In genomic region chr9:83977196-83977595, GRCh38 we compare ENCODE assay signal across 11 cellular contexts. TPM values are rescaled to one million over a fixed set of nuclear protein-coding genes. Genes with fewer than 3 reads are reported as not detected.
DNase-seq lines count a peak whose midpoint lies in the region; ATAC-seq and TF ChIP-seq lines count a peak whose summit lies in the region.
"Had no signal": no experiment of that assay in that cellular context is flagged by ENCODE, and none has a peak within 500 bp of the region (broad histone marks: within the 10 kb centered on the region; RNA-seq: fewer than 3 reads in every experiment).

No MANE protein-coding gene starts in this region.

- H3K4me2 ChIP-seq in BLaER1 treated with 17β-estradiol and CSF1 and Interleukin-3, amounts not matched to agents 10 nM and 100 nM = peak overlapping the region; percentile 76 to 91 (median 85); a peak in 21 of 22 replicates
- H3K4me2 ChIP-seq in Karpas-422 (ENCODE audit: low read depth, low read length, poor library complexity, severe bottlenecking) (peak overlapping the region; percentile 77), mammary epithelial cell (ENCODE audit: insufficient read depth, low read depth, low read length) (peak overlapping the region; percentile 86)

- H3K27me3 Mint-ChIP-seq in natural killer cell (ENCODE audit: low read depth in 2 of 2) = no peaks in the 10 kb centered on the region

- H3K9ac ChIP-seq in BLaER1 treated with 17β-estradiol and CSF1 and Interleukin-3, amounts not matched to agents 10 nM and 100 nM = peak overlapping the region; percentile 98 to 100 (median 100); a peak in 21 of 22 replicates
- no peak overlapping the region for H3K9ac ChIP-seq in Karpas-422 (ENCODE audit: low read length)
- peak overlapping the region; percentile 100 for H3K9ac ChIP-seq in mammary epithelial cell (ENCODE audit: insufficient read depth, low read length)

- BruUV-seq in mammary epithelial cell (replicated peaks; lab: Mats Ljungman, UMichigan) = no TSS peak

- H3K4me1 ChIP-seq in BLaER1 treated with 17β-estradiol and CSF1 and Interleukin-3, amounts not matched to agents 10 nM and 100 nM = peaks cover 33 to 63% (median 48%) of the 10 kb centered on the region in 10 experiments; a peak in 19 of 20 replicates
- H3K4me1 ChIP-seq in Karpas-422 (ENCODE audit: low read length) = peaks cover 24% of the 10 kb centered on the region
- peaks cover 3% of the 10 kb centered on the region for H3K4me1 ChIP-seq in mammary epithelial cell (ENCODE audit: insufficient read depth, low read length)

- H3K27ac Mint-ChIP-seq in natural killer cell = peak overlapping the region; percentile 100

- in situ Hi-C loops in mammary epithelial cell (cut with MboI; ENCODE audit: low sequenced_read_pairs in 2 of 2) = no loop called here

- dilution Hi-C loops in mammary epithelial cell (cut with HindIII; ENCODE audit: low sequenced_read_pairs) = no loop called here

- H2AFZ ChIP-seq in Karpas-422 (ENCODE audit: low read length) (no peak overlapping the region), mammary epithelial cell (ENCODE audit: low read depth, low read length) (no peak overlapping the region)

- peak overlapping the region; percentile 82 to 99 (median 92); a peak in 19 of 20 replicates for H3K4me3 ChIP-seq in BLaER1 treated with 17β-estradiol and CSF1 and Interleukin-3, amounts not matched to agents 10 nM and 100 nM
- H3K4me3 ChIP-seq in Karpas-422 (ENCODE audit: low read length) (no peak overlapping the region), mammary epithelial cell (replicated peaks in 1 of 3; ENCODE audit: insufficient read depth in 1 of 3, low read depth in 2 of 3, low read length in 3 of 3) (peak overlapping the region; percentile 16 to 84 (median 84))

- intact Hi-C loops in mammary epithelial cell (cut with micrococcal nuclease) = no loop called here
- intact Hi-C loops in natural killer cell (cut with micrococcal nuclease) = no loop called here

- 35% methylated on average over 1 of the region's 1 CpG for WGBS in mammary epithelial cell (ENCODE audit: low coverage, missing lambda C conversion rate)

- DNase-seq in Karpas-422 (no peak), mammary epithelial cell (no peak), natural killer cell (no peak), NK-92 (lab: John Stamatoyannopoulos, UW; ENCODE audit: unreplicated experiment) (no peak), cerebellar cortex (ENCODE audit: low spot score) (no peak), Ammon's horn (ENCODE audit: low spot score) (no peak)
- DNase-seq: NCI-H1092, T-helper 9 cell, thyroid gland had no signal

- H3K4me3 Mint-ChIP-seq in natural killer cell = peak overlapping the region; percentile 95

- peaks cover 55% of the 10 kb centered on the region for H3K36me3 Mint-ChIP-seq in natural killer cell

- peaks cover 74 to 76% of the 10 kb centered on the region in 2 donors for H3K4me1 Mint-ChIP-seq in natural killer cell

- no peak overlapping the region; a peak in 5 of 22 replicates for H3K27ac ChIP-seq in BLaER1 treated with 17β-estradiol and CSF1 and Interleukin-3, amounts not matched to agents 10 nM and 100 nM
- H3K27ac ChIP-seq in Karpas-422 (ENCODE audit: low read length) (no peak overlapping the region), mammary epithelial cell (ENCODE audit: insufficient read depth, low read depth, low read length) (no peak overlapping the region)

- CTCF ChIA-PET in mammary epithelial cell (lab: Charles Lee; ENCODE audit: low non-redundant PET) = interaction anchor here (0.7 kb wide), 1 partner anchor 257 kb away, joined by 5 read pairs; no protein-coding TSS in a partner anchor

- ATAC-seq in natural killer cell = no peak
- ATAC-seq in GM19328 (IDR thresholded peaks at IDR 0.05; ENCODE audit: unreplicated experiment) = no peak

- no peaks in the 10 kb centered on the region for H3K9me3 ChIP-seq in BLaER1 treated with 17β-estradiol and CSF1 and Interleukin-3, amounts not matched to agents 10 nM and 100 nM (replicated peaks in 1 of 11)
- H3K9me3 ChIP-seq in Karpas-422 (ENCODE audit: low read length) (no peaks in the 10 kb centered on the region), mammary epithelial cell (replicated peaks; ENCODE audit: insufficient read depth, low read length) (no peaks in the 10 kb centered on the region)
- H3K9me3 ChIP-seq: thyroid gland had no signal

- peaks cover 72 to 74% (median 73%) of the 10 kb centered on the region in 11 experiments for H4K20me1 ChIP-seq in BLaER1 treated with 17β-estradiol and CSF1 and Interleukin-3, amounts not matched to agents 10 nM and 100 nM
- H4K20me1 ChIP-seq in Karpas-422 (ENCODE audit: insufficient read depth, low read depth, low read length) = peaks cover 68% of the 10 kb centered on the region
- H4K20me1 ChIP-seq in mammary epithelial cell (ENCODE audit: insufficient read depth, low read length) = peaks cover 32% of the 10 kb centered on the region

- H3K9me3 Mint-ChIP-seq in natural killer cell = no peaks in the 10 kb centered on the region

- no peaks in the 10 kb centered on the region for H3K9me2 ChIP-seq in Karpas-422 (replicated peaks; ENCODE audit: insufficient read depth, low read length)

- peaks cover 58 to 72% (median 71%) of the 10 kb centered on the region in 11 experiments for H3K36me3 ChIP-seq in BLaER1 treated with 17β-estradiol and CSF1 and Interleukin-3, amounts not matched to agents 10 nM and 100 nM
- H3K36me3 ChIP-seq in Karpas-422 (ENCODE audit: insufficient read depth, low read length) = peaks cover 72% of the 10 kb centered on the region
- peaks cover 46% of the 10 kb centered on the region for H3K36me3 ChIP-seq in mammary epithelial cell (ENCODE audit: insufficient read depth, low read length)

- TF ChIP-seq CTCF in mammary epithelial cell (conservative IDR thresholded peaks at IDR 0.05 in 1 of 2, IDR thresholded peaks at IDR 0.05 in 1 of 2; ENCODE audit: extremely low read depth in 1 of 2, insufficient read depth in 1 of 2, low read depth in 1 of 2, low read length in 2 of 2) (no peak), natural killer cell (IDR thresholded peaks at IDR 0.05) (no peak)

- no peaks in the 10 kb centered on the region for H3K27me3 ChIP-seq in BLaER1 treated with 17β-estradiol and CSF1 and Interleukin-3, amounts not matched to agents 10 nM and 100 nM
- H3K27me3 ChIP-seq in Karpas-422 (ENCODE audit: low read length) = no peaks in the 10 kb centered on the region
- no peaks in the 10 kb centered on the region for H3K27me3 ChIP-seq in mammary epithelial cell (ENCODE audit: insufficient read depth, low read length)
- H3K27me3 ChIP-seq: thyroid gland had no signal

- H3K79me2 ChIP-seq in Karpas-422 (ENCODE audit: low read length) = peaks cover 79% of the 10 kb centered on the region
- peaks cover 97% of the 10 kb centered on the region for H3K79me2 ChIP-seq in mammary epithelial cell (ENCODE audit: insufficient read depth, low read length)

RNA-seq across cellular contexts. Expression of gene HNRNPK, which starts 2.8 kb away (rescaled TPM):
- total RNA-seq in Karpas-422 (2014; rRNA removed; shearing (Covaris generic); ENCODE audit: low replicate concordance) = 513 and 558 TPM in 2 replicates
- total RNA-seq in mammary epithelial cell (100 to 1,000 TPM; 335 to 526 TPM), natural killer cell (100 to 1,000 TPM; 703 to 872 (median 771) TPM)
- 346 TPM for polyA plus RNA-seq in mammary epithelial cell
- polyA minus RNA-seq in mammary epithelial cell = 535 TPM

RNA-seq across cellular contexts. Expression of gene RMI1, which starts 3.4 kb away (rescaled TPM):
- total RNA-seq in Karpas-422 (2014; rRNA removed; shearing (Covaris generic); ENCODE audit: low replicate concordance) = 5.3 and 14.9 TPM in 2 replicates
- 10 to 100 TPM in 1 of 2 donors, 1 to 10 TPM in 1; 3.7 to 12.1 TPM for total RNA-seq in mammary epithelial cell
- 1.1 TPM for polyA plus RNA-seq in mammary epithelial cell
- 1.6 TPM for polyA minus RNA-seq in mammary epithelial cell
- total RNA-seq in natural killer cell = 1 to 10 TPM; 2.8 to 5.4 (median 3.0) TPM

RNA-seq across cellular contexts. Expression of gene KIF27, which starts 56.0 kb away (rescaled TPM):
- 6.5 and 7.6 TPM in 2 replicates for total RNA-seq in Karpas-422 (2014; rRNA removed; shearing (Covaris generic); ENCODE audit: low replicate concordance)
- total RNA-seq in mammary epithelial cell (1 to 10 TPM; 4.2 to 5.1 TPM), natural killer cell (1 to 10 TPM; 4.0 to 7.7 (median 4.6) TPM)
- polyA plus RNA-seq in mammary epithelial cell = 0.68 TPM
- not detected for polyA minus RNA-seq in mammary epithelial cell
